ENCODE assay signal across 8 cellular contexts in the genomic region with DNA sequence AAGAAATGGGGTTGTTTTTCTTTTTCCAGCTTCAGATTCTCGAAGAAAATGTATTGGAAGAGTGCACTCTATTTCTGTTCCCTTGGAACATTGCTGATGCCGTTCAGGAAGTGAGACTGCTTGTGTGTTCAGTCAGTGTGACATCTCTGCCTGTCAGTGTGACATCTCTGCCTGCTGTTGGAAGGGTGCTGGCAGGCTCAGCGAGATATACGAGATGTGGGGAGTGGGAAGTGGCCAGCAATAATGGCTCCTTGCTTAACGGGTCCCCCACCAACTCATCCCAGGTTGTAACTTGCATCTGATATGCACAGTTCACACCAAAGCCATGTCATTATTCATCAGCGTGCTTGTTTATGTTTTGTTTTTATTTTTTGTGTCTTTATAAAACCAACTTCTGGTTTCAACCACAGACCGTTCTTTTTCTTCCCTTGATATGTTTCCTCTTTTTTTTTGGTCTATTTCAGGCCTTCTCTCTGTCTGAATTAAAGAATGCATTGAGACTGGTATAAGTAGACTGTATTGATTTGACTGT.
DNase-seq lines count a peak whose midpoint lies in the region; ATAC-seq and TF ChIP-seq lines count a peak whose summit lies in the region.

No MANE protein-coding gene starts in this region.

- peak; percentile 35 for ATAC-seq in GM21367 (IDR thresholded peaks at IDR 0.05; ENCODE audit: unreplicated experiment)
- peak; percentile 25 for ATAC-seq in left lobe of liver
- ATAC-seq in omental fat pad (ENCODE audit: low FRiP score), result no peak

- H3K27ac ChIP-seq in KOPT-K1 (ENCODE audit: low read depth, low read length, poor library complexity, severe bottlenecking), result peak overlapping the region; percentile 35

- DNase-seq in left lobe of liver (ENCODE audit: low spot score), result no peak
- no peak for DNase-seq in omental fat pad (ENCODE audit: low spot score)
- DNase-seq in NCI-H1930 (lab: John Stamatoyannopoulos, UW), result no peak
- no peak for DNase-seq in NCI-H526 (lab: John Stamatoyannopoulos, UW)
- DNase-seq in activated CD8-positive, alpha-beta memory T cell treated with anti-CD3 and anti-CD28 coated beads, Interleukin-2, amount 50 U/mL, for 4 hours, result no peak

- peaks cover 96% of the 10 kb centered on the region for H3K36me3 ChIP-seq in KOPT-K1 (ENCODE audit: insufficient read depth, low read length)

- no peaks in the 10 kb centered on the region for H3K9me3 ChIP-seq in KOPT-K1 (ENCODE audit: insufficient read depth, low read length, poor library complexity, severe bottlenecking)

- H3K4me3 ChIP-seq in GM08714 (ENCODE audit: low read length), result peak overlapping the region; percentile 47; the same call in 1 of the 2 replicates

- TF ChIP-seq CTCF in omental fat pad (IDR thresholded peaks at IDR 0.05), result no peak
